In genomic region chr9:37395663-37396062, GRCh38 we compare ENCODE assay signal across 25 cellular contexts. TPM values are rescaled to one million over a fixed set of nuclear protein-coding genes. Genes with fewer than 3 reads are reported as not detected.
DNase-seq lines count a peak whose midpoint lies in the region; ATAC-seq, FAIRE-seq and TF ChIP-seq lines count a peak whose summit lies in the region.
"Had no signal": no experiment of that assay in that cellular context is flagged by ENCODE, and none has a peak within 500 bp of the region (broad histone marks: within the 10 kb centered on the region; RNA-seq: fewer than 3 reads in every experiment).

No MANE protein-coding gene starts in this region.

- no peak for FAIRE-seq in GM12878 (lab: Jason Lieb, UNC)
- FAIRE-seq in pancreas (lab: Jason Lieb, UNC) = no peak

- no peaks in the 10 kb centered on the region for H3K79me1 ChIP-seq in H9 (ENCODE audit: insufficient read depth, low read depth, low read length, poor library complexity, severe bottlenecking)

- H4K20me1 ChIP-seq in DOHH2 (ENCODE audit: control insufficient read depth, insufficient read depth, low read depth, low read length) = no peaks in the 10 kb centered on the region
- no peaks in the 10 kb centered on the region for H4K20me1 ChIP-seq in GM12878 (ENCODE audit: control insufficient read depth, insufficient read depth)
- H4K20me1 ChIP-seq in H9 (ENCODE audit: control insufficient read depth, insufficient read depth, insufficient read length) = no peaks in the 10 kb centered on the region

- H2AFZ ChIP-seq in GM12878 (ENCODE audit: control insufficient read depth, low read depth, low read length) = no peak overlapping the region; the same call in 1 of the 2 replicates
- no peak overlapping the region for H2AFZ ChIP-seq in H9 (ENCODE audit: low read length)

- TF ChIP-seq EP300 in GM12878 (IDR thresholded peaks at IDR 0.05; ENCODE audit: borderline replicate concordance in 1 of 2, control insufficient read depth in 1 of 2, low read depth in 2 of 2, low read length in 2 of 2) = no peak

- no peak overlapping the region for H2BK5ac ChIP-seq in H9 (ENCODE audit: insufficient read length, low read length)

- H3K27me3 ChIP-seq in DOHH2 (ENCODE audit: control insufficient read depth, low read length) (no peaks in the 10 kb centered on the region), GM12878 (replicated peaks in 1 of 2; ENCODE audit: control insufficient read depth in 2 of 2, insufficient read depth in 2 of 2, low read length in 1 of 2) (no peaks in the 10 kb centered on the region), pancreas (no peaks in the 10 kb centered on the region), H9 (ENCODE audit: insufficient read depth, low read length) (no peaks in the 10 kb centered on the region)
- H3K27me3 ChIP-seq in CD8-positive, alpha-beta T cell (ENCODE audit: insufficient read depth, low read length) = no peaks in the 10 kb centered on the region
- H3K27me3 ChIP-seq: Peyer's patch had no signal

- no peaks in the 10 kb centered on the region for H3K9me2 ChIP-seq in DOHH2 (replicated peaks; ENCODE audit: control insufficient read depth, low read length)

- no peak overlapping the region for H2BK15ac ChIP-seq in H9 (ENCODE audit: low read depth, low read length)

- H3K18ac ChIP-seq in H9 (ENCODE audit: insufficient read length, low read depth, low read length) = no peak overlapping the region

- H3K27ac ChIP-seq in DOHH2 (ENCODE audit: low read depth, low read length) (peak overlapping the region; percentile 93), GM12878 (ENCODE audit: control insufficient read depth, insufficient read depth) (no peak overlapping the region; the same call in 1 of the 2 replicates), pancreas (peak overlapping the region in 2 of 4 donors; percentile 20 to 55), H9 (ENCODE audit: insufficient read length, low read depth, low read length) (no peak overlapping the region)
- no peak overlapping the region for H3K27ac ChIP-seq in CD8-positive, alpha-beta T cell (ENCODE audit: low read depth, low read length)
- H3K27ac ChIP-seq: HL-60, Peyer's patch, SK-N-MC had no signal

- H4K5ac ChIP-seq in H9 (ENCODE audit: insufficient read length, low read depth, low read length) = no peak overlapping the region

- ATAC-seq in GM12878 (no peak), pancreas (peak; percentile 53 to 61 (median 56))
- no peak for ATAC-seq in CD8-positive, alpha-beta T cell

- H3F3A ChIP-seq in DOHH2 (ENCODE audit: control insufficient read depth, insufficient read depth) = peaks cover 75% of the 10 kb centered on the region

- TF ChIP-seq CTCF in DOHH2 (IDR thresholded peaks at IDR 0.05; ENCODE audit: low read depth, low read length, poor library complexity, severe bottlenecking) (no peak), GM12878 (IDR thresholded peaks at IDR 0.05 in 2 of 3, conservative IDR thresholded peaks at IDR 0.05 in 1 of 3; ENCODE audit: control insufficient read depth in 2 of 3, extremely low read depth in 1 of 3, insufficient read depth in 1 of 3, low read depth in 3 of 3, low read length in 3 of 3) (no peak), pancreas (IDR thresholded peaks at IDR 0.05) (no peak), H9 (conservative IDR thresholded peaks at IDR 0.05) (no peak)
- TF ChIP-seq CTCF in CD8-positive, alpha-beta T cell (IDR thresholded peaks at IDR 0.05) = no peak

- WGBS in GM12878 (ENCODE audit: insufficient coverage, insufficient replicate concordance, low lambda C conversion rate, missing lambda C conversion rate) = 76% methylated on average over 8 of the region's 8 CpGs
- WGBS in pancreas, 2 donors = 13 to 22% methylated on average over 8 of the region's 8 CpGs
- no CpG with 5 or more reads among the region's 8 CpGs for WGBS in H9 (ENCODE audit: extremely low coverage, insufficient read length, low lambda C conversion rate)

- no peak overlapping the region for H2BK20ac ChIP-seq in H9 (ENCODE audit: low read depth, low read length, poor library complexity, severe bottlenecking)

- H3K36me3 Mint-ChIP-seq in CD8-positive, alpha-beta T cell = no peaks in the 10 kb centered on the region
- no peaks in the 10 kb centered on the region; a peak in 1 of 7 replicates for H3K36me3 Mint-ChIP-seq in H9 (ENCODE audit: insufficient read depth in 1 of 3, low read depth in 3 of 3)
- H3K36me3 Mint-ChIP-seq: IgD-negative memory B cell had no signal

- no peak overlapping the region for H3T11ph ChIP-seq in H9 (ENCODE audit: low read length)

- no peak overlapping the region for H3K14ac ChIP-seq in H9 (ENCODE audit: insufficient read depth, low read length)

- DNase-seq in NCI-H69 (lab: John Stamatoyannopoulos, UW) (peak; percentile 33), GM12878 (ENCODE audit: low read depth, low spot score) (no peak), pancreas (no peak), H9 (no peak)
- DNase-seq in activated effector memory CD4-positive, alpha-beta T cell treated with anti-CD3 and anti-CD28 coated beads, Interleukin-2, amount 50 U/mL, for 16 hours = no peak
- no peak for DNase-seq in stimulated activated CD4-positive, alpha-beta T cell treated with anti-CD3 and anti-CD28 coated beads, Interleukin-12 subunit alpha, Interleukin-12 subunit beta, amount 100 ng/mL, for 4 hours
- no peak for DNase-seq in CD8-positive, alpha-beta T cell
- DNase-seq: 8988T, DMS153, DND-41, Karpas-422, NCI-H1092, NCI-H1417 treated with DMSO at 0.1 percent for 48 hours, NCI-H187 treated with DMSO at 0.1 percent for 48 hours, NCI-H2171 treated with DMSO at 0.1 percent for 48 hours, NCI-H345, NCI-H510A treated with DMSO at 0.1 percent for 48 hours, NCI-H774, Peyer's patch, SHP77 treated with DMSO at 0.1 percent for 48 hours, SW 1271 had no signal

- TF ChIP-seq POLR2A in GM12878 (IDR thresholded peaks at IDR 0.05; ENCODE audit: low read depth, low read length) = no peak

- H2BK120ac ChIP-seq in H9 (ENCODE audit: low read depth, low read length, poor library complexity, severe bottlenecking) = no peak overlapping the region

- H3K9ac ChIP-seq in GM12878 (ENCODE audit: control insufficient read depth, insufficient read depth, low read length) = no peak overlapping the region
- no peak overlapping the region for H3K9ac ChIP-seq in H9 (ENCODE audit: extremely low read depth, insufficient read length, low read length)

- SMC1A ChIA-PET in GM12878 (lab: Charles Lee; ENCODE audit: uncharacterized antibody, unreplicated experiment) = interaction anchor here (0.7 to 1.0 kb wide), 2 partner anchors 73 to 108 kb away, joined by 3 to 4 read pairs; no protein-coding TSS in a partner anchor

- no peaks in the 10 kb centered on the region for H3K23me2 ChIP-seq in H9 (ENCODE audit: insufficient read length, low read depth, low read length, poor library complexity, severe bottlenecking)

- no TSS peak for BruUV-seq in GM12878 (replicated peaks; lab: Mats Ljungman, UMichigan)

- peaks cover 16% of the 10 kb centered on the region for H3K79me2 ChIP-seq in DOHH2 (ENCODE audit: control insufficient read depth, low read length)
- peaks cover 1% of the 10 kb centered on the region; the same call in 1 of the 2 replicates for H3K79me2 ChIP-seq in GM12878 (ENCODE audit: control insufficient read depth, insufficient read depth, low read length)
- H3K79me2 ChIP-seq in H9 (ENCODE audit: insufficient read depth, low read length) = no peaks in the 10 kb centered on the region

- in situ Hi-C loops in GM12878 (cut with MboI) = no loop called here

- H3K36me3 ChIP-seq in DOHH2 (ENCODE audit: control insufficient read depth, low read length) = peaks cover 32% of the 10 kb centered on the region
- no peaks in the 10 kb centered on the region for H3K36me3 ChIP-seq in GM12878 (ENCODE audit: control insufficient read depth in 2 of 2, insufficient read depth in 2 of 2, low read length in 1 of 2)
- H3K36me3 ChIP-seq in pancreas = no peaks in the 10 kb centered on the region
- no peaks in the 10 kb centered on the region for H3K36me3 ChIP-seq in CD8-positive, alpha-beta T cell (ENCODE audit: insufficient read depth, low read length)
- H3K36me3 ChIP-seq: Peyer's patch had no signal

- no peak overlapping the region for H3K4ac ChIP-seq in H9 (ENCODE audit: low read depth, low read length)

- peak overlapping the region; percentile 85 for H3K4me2 ChIP-seq in DOHH2 (ENCODE audit: low read length)
- H3K4me2 ChIP-seq in GM12878 (ENCODE audit: control insufficient read depth, insufficient read depth) = no peak overlapping the region
- no peak overlapping the region for H3K4me2 ChIP-seq in H9 (ENCODE audit: insufficient read depth, insufficient read length, low read length)

- CTCF ChIA-PET in GM12878 (lab: Yijun Ruan, JAX) = interaction anchor here (0.9 to 2.4 kb wide), 5 partner anchors 12 to 86 kb away, joined by 3 to 17 read pairs (median 7); no protein-coding TSS in a partner anchor
- CTCF ChIA-PET in CD8-positive, alpha-beta T cell (lab: Charles Lee) = interaction anchor here (0.7 to 2.3 kb wide), 2 partner anchors 12 to 399 kb away, joined by 3 to 6 read pairs; no protein-coding TSS in a partner anchor

- RAD21 ChIA-PET in GM12878 (lab: Charles Lee; ENCODE audit: unreplicated experiment) = no interaction called here

- H3K27me3 Mint-ChIP-seq in CD8-positive, alpha-beta T cell (ENCODE audit: low read depth) = no peaks in the 10 kb centered on the region
- H3K27me3 Mint-ChIP-seq in H9 (ENCODE audit: low read depth) = peaks cover 1% of the 10 kb centered on the region
- H3K27me3 Mint-ChIP-seq: IgD-negative memory B cell had no signal

- intact Hi-C loops in GM12878 (cut with micrococcal nuclease; ENCODE audit: unreplicated experiment) (no loop called here), pancreas (cut with DNase I) (no loop called here)
- intact Hi-C loops in CD8-positive, alpha-beta T cell (cut with DNase I, micrococcal nuclease) = no loop called here

- POLR2A ChIA-PET in GM12878 (lab: Charles Lee) = interaction anchor here (0.7 to 1.1 kb wide), 3 partner anchors 18 to 154 kb away, joined by 3 to 7 read pairs (median 4); no protein-coding TSS in a partner anchor
- POLR2A ChIA-PET in CD8-positive, alpha-beta T cell (lab: Charles Lee) = no interaction called here

- H3K4me1 Mint-ChIP-seq in CD8-positive, alpha-beta T cell (ENCODE audit: low read depth) = peaks cover 3% of the 10 kb centered on the region
- peaks cover 4 to 12% of the 10 kb centered on the region in 2 experiments; a peak in 2 of 4 replicates for H3K4me1 Mint-ChIP-seq in H9

- peak overlapping the region; percentile 68 for H3K4me3 ChIP-seq in DOHH2 (ENCODE audit: low read length)
- H3K4me3 ChIP-seq in GM12878 = no peak overlapping the region
- no peak overlapping the region for H3K4me3 ChIP-seq in pancreas
- no peak overlapping the region for H3K4me3 ChIP-seq in CD8-positive, alpha-beta T cell (ENCODE audit: low read depth, low read length)
- H3K4me3 ChIP-seq: Peyer's patch, SK-N-MC had no signal

- no peak overlapping the region for H2BK12ac ChIP-seq in H9 (ENCODE audit: insufficient read length, low read depth, low read length)

- no peak overlapping the region for H2AK5ac ChIP-seq in H9 (ENCODE audit: insufficient read length, low read length)

- H4K91ac ChIP-seq in H9 (ENCODE audit: insufficient read length, low read depth, low read length) = no peak overlapping the region

- no peaks in the 10 kb centered on the region for H3K9me3 ChIP-seq in DOHH2 (ENCODE audit: control insufficient read depth, insufficient read depth, low read length)
- H3K9me3 ChIP-seq in GM12878 (replicated peaks; ENCODE audit: control insufficient read depth, insufficient read depth, low read length) = no peaks in the 10 kb centered on the region; the same call in 2 of the 3 replicates
- H3K9me3 ChIP-seq in pancreas = no peaks in the 10 kb centered on the region
- H3K9me3 ChIP-seq in CD8-positive, alpha-beta T cell (ENCODE audit: low read length) = no peaks in the 10 kb centered on the region
- H3K9me3 ChIP-seq in H9 (ENCODE audit: control insufficient read depth, low read depth, low read length) = no peaks in the 10 kb centered on the region
- H3K9me3 ChIP-seq: Peyer's patch had no signal

- no peaks in the 10 kb centered on the region for H3K9me3 Mint-ChIP-seq in CD8-positive, alpha-beta T cell
- H3K9me3 Mint-ChIP-seq in H9 = no peaks in the 10 kb centered on the region
- H3K9me3 Mint-ChIP-seq: IgD-negative memory B cell had no signal

- no peak for TF ChIP-seq RAD21 in GM12878 (IDR thresholded peaks at IDR 0.05; ENCODE audit: insufficient read depth, low read depth, low read length)

- H3K4me1 ChIP-seq in DOHH2 (ENCODE audit: control insufficient read depth, low read length) = peaks cover 99% of the 10 kb centered on the region
- H3K4me1 ChIP-seq in GM12878 (ENCODE audit: control insufficient read depth, insufficient read depth, low read length) = peaks cover 25% of the 10 kb centered on the region
- peaks cover 0 to 14% (median 0%) of the 10 kb centered on the region in 3 donors for H3K4me1 ChIP-seq in pancreas
- no peaks in the 10 kb centered on the region for H3K4me1 ChIP-seq in CD8-positive, alpha-beta T cell (ENCODE audit: insufficient read depth, low read length)
- no peaks in the 10 kb centered on the region for H3K4me1 ChIP-seq in H9 (ENCODE audit: insufficient read depth, low read length)
- H3K4me1 ChIP-seq: Peyer's patch had no signal

- no peak overlapping the region for H3K56ac ChIP-seq in H9 (ENCODE audit: insufficient read length, low read depth, low read length)

- no peak overlapping the region for H4K8ac ChIP-seq in H9 (replicated peaks; ENCODE audit: insufficient read length, low read depth, low read length)

- H3K27ac Mint-ChIP-seq in CD8-positive, alpha-beta T cell = no peak overlapping the region
- no peak overlapping the region for H3K27ac Mint-ChIP-seq in H9

- no peak overlapping the region for H3K23ac ChIP-seq in H9 (ENCODE audit: insufficient read length, low read depth, low read length)

- H3K4me3 Mint-ChIP-seq in CD8-positive, alpha-beta T cell = no peak overlapping the region
- no peak overlapping the region for H3K4me3 Mint-ChIP-seq in H9

RNA-seq across cellular contexts. Expression of gene GRHPR, which starts 26.8 kb away (rescaled TPM):
- 108 and 136 TPM in 2 replicates for total RNA-seq in GM12878 (2013; cell fraction: nucleolus; rRNA removed)
- total RNA-seq in GM12878 (2014; rRNA removed) (179 and 190 TPM in 2 replicates), GM12878 (2014; rRNA removed; fragmentation: Illumina TruSeq; extraction: Trizol) (104 and 111 TPM in 2 replicates), GM12878 (2021) (120 and 127 TPM in 2 replicates), pancreas (10 to 100 TPM; 36.2 to 50.2 (median 43.3) TPM), H9 (2021) (97.2 and 97.9 TPM in 2 replicates)
- polyA plus RNA-seq in GM12878 (2011; ENCODE audit: low read depth) = 70.6 TPM
- polyA plus RNA-seq in GM12878 (2011; rRNA removed) (68.5 and 132 TPM in 2 replicates), GM12878 (2014; fragmentation: Illumina TruSeq; extraction: Trizol) (65.4 and 96.1 TPM in 2 replicates), GM12878 (2014; fragmentation: Nextera tagmentation; extraction: Ambion mirVana) (10 to 100 TPM; 52.4 to 78.6 TPM), GM12878 (2014; rRNA removed) (194 and 209 TPM in 2 replicates), GM12878 (2016; fragmentation: Nextera tagmentation; extraction: Ambion mirVana) (100 to 1,000 TPM; 153 to 154 TPM), pancreas (10 to 100 TPM; 30.2 to 54.3 TPM)
- 195 and 247 TPM in 2 replicates for polyA plus RNA-seq in GM12878 (2011; cell fraction: cytosol; rRNA removed)
- 168 and 195 TPM in 2 replicates for polyA plus RNA-seq in GM12878 (2011; cell fraction: nucleus; rRNA removed)
- polyA plus RNA-seq in GM12878 (2012) = 91.5 and 110 TPM in 2 replicates
- polyA minus RNA-seq in GM12878 (2011; rRNA and poly(A)+ RNA removed) = 81.4 and 134 TPM in 2 replicates
- polyA minus RNA-seq in GM12878 (2011; cell fraction: cytosol; rRNA and poly(A)+ RNA removed) = 31.9 and 41.0 TPM in 2 replicates
- 33.0 and 70.1 TPM in 2 replicates for polyA minus RNA-seq in GM12878 (2011; cell fraction: nucleus; rRNA and poly(A)+ RNA removed)
- 10 to 100 TPM; 25.5 to 25.8 TPM for total RNA-seq in CD8-positive, alpha-beta T cell

Comparison
In these comparisons a context has a peak if more than half of its experiments do, and no peak if none do; other contexts are left out.
1. ATAC-seq: peak in pancreas (4 of 4); none in GM12878 (single experiment) and CD8-positive, alpha-beta T cell (single experiment).